In genomic region chr4:28267166-28267565, GRCh38 we compare ENCODE assay signal across 25 cellular contexts.
"Had no signal": no experiment of that assay in that cellular context is flagged by ENCODE, and none has a peak within 500 bp of the region (broad histone marks: within the 10 kb centered on the region; RNA-seq: fewer than 3 reads in every experiment).

No MANE protein-coding gene starts in this region.

- H3K36me3 Mint-ChIP-seq: naive thymus-derived CD8-positive, alpha-beta T cell; stimulated activated effector memory CD8-positive, alpha-beta T cell treated with anti-CD3 and anti-CD28 coated beads, Interleukin-12 subunit alpha, Interleukin-12 subunit beta, amount 100 ng/mL, for 72 hours had no signal

- H3K79me2 ChIP-seq: hepatocyte had no signal

- H3K4me3 Mint-ChIP-seq: naive thymus-derived CD8-positive, alpha-beta T cell; nephron progenitor cell; stimulated activated effector memory CD8-positive, alpha-beta T cell treated with anti-CD3 and anti-CD28 coated beads, Interleukin-12 subunit alpha, Interleukin-12 subunit beta, amount 100 ng/mL, for 72 hours had no signal

- H3K4me1 ChIP-seq: esophagus muscularis mucosa, gastroesophageal sphincter, heart left ventricle, lower lobe of right lung, prostate gland, sigmoid colon, stomach, thyroid gland, vagina had no signal

- H3K27me3 ChIP-seq: esophagus muscularis mucosa, foreskin keratinocyte, gastroesophageal sphincter, heart left ventricle, hepatocyte, sigmoid colon, stomach, thyroid gland, vagina had no signal

- ATAC-seq: foreskin keratinocyte; gastroesophageal sphincter; heart left ventricle; left ventricle myocardium superior; lower lobe of right lung; naive thymus-derived CD8-positive, alpha-beta T cell; right cardiac atrium; stimulated activated effector memory CD8-positive, alpha-beta T cell treated with anti-CD3 and anti-CD28 coated beads, Interleukin-12 subunit alpha, Interleukin-12 subunit beta, amount 100 ng/mL, for 72 hours had no signal

- H2AFZ ChIP-seq: hepatocyte had no signal

- H3K27ac ChIP-seq: dorsolateral prefrontal cortex, esophagus muscularis mucosa, foreskin keratinocyte, gastroesophageal sphincter, heart left ventricle, hepatocyte, lower lobe of right lung, prostate gland, sigmoid colon, stomach, thyroid gland, vagina had no signal

- H3K27ac Mint-ChIP-seq: naive thymus-derived CD8-positive, alpha-beta T cell; nephron progenitor cell; stimulated activated effector memory CD8-positive, alpha-beta T cell treated with anti-CD3 and anti-CD28 coated beads, Interleukin-12 subunit alpha, Interleukin-12 subunit beta, amount 100 ng/mL, for 72 hours had no signal

- H3K9me3 ChIP-seq: esophagus muscularis mucosa, gastroesophageal sphincter, lower lobe of right lung, prostate gland, sigmoid colon, thyroid gland, vagina had no signal

- H3K9me3 Mint-ChIP-seq: nephron progenitor cell had no signal

- H3K4me1 Mint-ChIP-seq: naive thymus-derived CD8-positive, alpha-beta T cell; nephron progenitor cell; stimulated activated effector memory CD8-positive, alpha-beta T cell treated with anti-CD3 and anti-CD28 coated beads, Interleukin-12 subunit alpha, Interleukin-12 subunit beta, amount 100 ng/mL, for 72 hours had no signal

- H3K27me3 Mint-ChIP-seq: naive thymus-derived CD8-positive, alpha-beta T cell had no signal

- DNase-seq: dorsolateral prefrontal cortex; effector CD4-positive, alpha-beta T cell; heart left ventricle; islet precursor cell; kidney glomerular epithelial cell; left ventricle myocardium superior; lower lobe of right lung; naive thymus-derived CD8-positive, alpha-beta T cell; nephron progenitor cell; nucleus accumbens; right cardiac atrium; sigmoid colon; stimulated activated CD4-positive, alpha-beta T cell treated with anti-CD3 and anti-CD28 coated beads, Interleukin-2, amount 100 ng/mL, for 24 hours; stimulated activated CD4-positive, alpha-beta T cell treated with anti-CD3 and anti-CD28 coated beads, Interleukin-4, amount 100 ng/mL, for 24 hours; stimulated activated naive CD4-positive, alpha-beta T cell treated with Interleukin-2 at 50 U/mL for 16 hours; stomach; thyroid gland; trophoblast cell had no signal

- H3K4me3 ChIP-seq: dorsolateral prefrontal cortex, esophagus muscularis mucosa, gastroesophageal sphincter, heart left ventricle, hepatocyte, lower lobe of right lung, prostate gland, sigmoid colon, stomach, thyroid gland, vagina had no signal

- H3K36me3 ChIP-seq: esophagus muscularis mucosa, gastroesophageal sphincter, heart left ventricle, lower lobe of right lung, prostate gland, sigmoid colon, stomach, thyroid gland, vagina had no signal

- H3K4me2 ChIP-seq: hepatocyte had no signal
